1 cellular context compared by ENCODE assay signal in genomic region chr19:39692822-39693221, GRCh38.
TF ChIP-seq lines count a peak whose summit lies in the region.

No MANE protein-coding gene starts in this region.

TF ChIP-seq in A549, 52 proteins besides CTCF, POLR2A, EP300 and RAD21 (continued from another document):
- no peak for TF ChIP-seq HMGXB4 (CRISPR knock-in tag; IDR thresholded peaks at IDR 0.05; ENCODE audit: borderline replicate concordance)
- no peak for TF ChIP-seq E2F6 (IDR thresholded peaks at IDR 0.05; ENCODE audit: borderline replicate concordance, low read depth)
